In the genomic region with DNA sequence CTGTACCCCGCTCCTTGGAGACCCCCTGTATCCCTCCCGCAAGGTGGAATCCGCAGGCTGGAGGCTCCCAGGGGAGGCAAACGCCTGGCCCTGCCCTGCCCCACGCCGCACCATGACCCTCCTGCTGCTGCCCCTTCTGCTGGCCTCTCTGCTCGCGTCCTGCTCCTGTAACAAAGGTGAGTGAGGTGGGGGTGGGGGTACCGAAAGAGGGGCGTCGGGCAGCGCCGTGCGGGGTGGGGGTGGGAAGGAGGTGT, we compare ENCODE assay signal across 7 cellular contexts. TPM values are rescaled to one million over a fixed set of nuclear protein-coding genes. Genes with fewer than 3 reads are reported as not detected.
A peak's percentile ranks its signal among the peaks of the same experiment; 100 is the strongest.
DNase-seq lines count a peak whose midpoint lies in the region; ATAC-seq and TF ChIP-seq lines count a peak whose summit lies in the region.

No MANE protein-coding gene starts in this region.

- H3K27ac Mint-ChIP-seq in activated CD8-positive, alpha-beta T cell treated with anti-CD3 and anti-CD28 coated beads for 36 hours: peak overlapping the region; percentile 79

- H3K27ac ChIP-seq in iPS-18a (ENCODE audit: low read length) (no peak overlapping the region), stomach smooth muscle (ENCODE audit: low read length) (peak overlapping the region; percentile 46)

- peak overlapping the region; percentile 83 for H3K4me3 Mint-ChIP-seq in activated CD8-positive, alpha-beta T cell treated with anti-CD3 and anti-CD28 coated beads for 36 hours

- POLR2A ChIA-PET in activated CD8-positive, alpha-beta T cell treated with anti-CD3 and anti-CD28 coated beads for 36 hours (lab: Charles Lee): interaction anchor here (1.5 to 1.9 kb wide), 2 partner anchors 23 to 58 kb away, joined by 4 to 8 read pairs; no protein-coding TSS in a partner anchor

- peaks cover 11% of the 10 kb centered on the region for H3K27me3 ChIP-seq in iPS-18a (ENCODE audit: control insufficient read depth, insufficient read depth, low read length)
- no peaks in the 10 kb centered on the region for H3K27me3 ChIP-seq in stomach smooth muscle (ENCODE audit: control insufficient read depth in 1 of 2, insufficient read depth in 2 of 2, low read length in 2 of 2)

- no peaks in the 10 kb centered on the region for H3K9me3 Mint-ChIP-seq in activated CD8-positive, alpha-beta T cell treated with anti-CD3 and anti-CD28 coated beads for 36 hours

- H3K36me3 ChIP-seq in iPS-18a (ENCODE audit: control insufficient read depth, low read depth, low read length) (no peaks in the 10 kb centered on the region), stomach smooth muscle (ENCODE audit: control insufficient read depth in 2 of 2, insufficient read depth in 2 of 2, low read length in 2 of 2) (peaks cover 3 to 6% of the 10 kb centered on the region in 2 donors)

- no peak for TF ChIP-seq CTCF in activated CD8-positive, alpha-beta T cell treated with anti-CD3 and anti-CD28 coated beads for 36 hours (IDR thresholded peaks at IDR 0.05)

- H3K9me3 ChIP-seq in iPS-18a (ENCODE audit: control insufficient read depth, low read depth, low read length): no peaks in the 10 kb centered on the region
- H3K9me3 ChIP-seq in stomach smooth muscle (ENCODE audit: control insufficient read depth in 2 of 2, low read length in 2 of 2): no peaks in the 10 kb centered on the region

- no peak for DNase-seq in activated CD8-positive, alpha-beta T cell treated with anti-CD3 and anti-CD28 coated beads for 36 hours
- no peak for DNase-seq in DMS79 (lab: John Stamatoyannopoulos, UW)
- DNase-seq in NCI-H524 treated with DMSO at 0.1 percent for 48 hours (lab: John Stamatoyannopoulos, UW): no peak
- no peak for DNase-seq in COLO668 (lab: John Stamatoyannopoulos, UW; ENCODE audit: unreplicated experiment)

- intact Hi-C loops in activated CD8-positive, alpha-beta T cell treated with anti-CD3 and anti-CD28 coated beads for 36 hours (cut with micrococcal nuclease): no loop called here

- H3K9ac ChIP-seq in iPS-18a (ENCODE audit: low read length): peak overlapping the region; percentile 57
- H3K9ac ChIP-seq in stomach smooth muscle (ENCODE audit: low read length in 2 of 2): peak overlapping the region; percentile 73 to 75

- H3K4me1 ChIP-seq in iPS-18a (ENCODE audit: control insufficient read depth, low read depth, low read length) (peaks cover 7% of the 10 kb centered on the region), stomach smooth muscle (ENCODE audit: control insufficient read depth, insufficient read depth, low read length) (peaks cover 23% of the 10 kb centered on the region)

- ATAC-seq in HG02610 (IDR thresholded peaks at IDR 0.05; ENCODE audit: unreplicated experiment): peak; percentile 13
- ATAC-seq in activated CD8-positive, alpha-beta T cell treated with anti-CD3 and anti-CD28 coated beads for 36 hours: peak; percentile 15

- CTCF ChIA-PET in activated CD8-positive, alpha-beta T cell treated with anti-CD3 and anti-CD28 coated beads for 36 hours (lab: Charles Lee): interaction anchor here (1.4 kb wide), 2 partner anchors 15 to 17 kb away, joined by 5 read pairs; no protein-coding TSS in a partner anchor

- H3K4me3 ChIP-seq in iPS-18a (ENCODE audit: low read length) (peak overlapping the region; percentile 72), stomach smooth muscle (ENCODE audit: low read length in 2 of 2) (peak overlapping the region; percentile 86)

- peaks cover 2% of the 10 kb centered on the region for H3K36me3 Mint-ChIP-seq in activated CD8-positive, alpha-beta T cell treated with anti-CD3 and anti-CD28 coated beads for 36 hours (ENCODE audit: low read depth)

- peaks cover 28% of the 10 kb centered on the region for H3K4me1 Mint-ChIP-seq in activated CD8-positive, alpha-beta T cell treated with anti-CD3 and anti-CD28 coated beads for 36 hours (ENCODE audit: low read depth)

- no peaks in the 10 kb centered on the region for H3K27me3 Mint-ChIP-seq in activated CD8-positive, alpha-beta T cell treated with anti-CD3 and anti-CD28 coated beads for 36 hours

RNA-seq across cellular contexts. Expression of a gene that starts 0.3 kb away (rescaled TPM):
- 10 to 100 TPM; 29.0 to 30.8 TPM for total RNA-seq in activated CD8-positive, alpha-beta T cell treated with anti-CD3 and anti-CD28 coated beads for 36 hours

RNA-seq across cellular contexts. Expression of a gene that starts 1.8 kb away (rescaled TPM):
- not detected for total RNA-seq in activated CD8-positive, alpha-beta T cell treated with anti-CD3 and anti-CD28 coated beads for 36 hours

RNA-seq across cellular contexts. Expression of a gene that starts 21.4 kb away (rescaled TPM):
- total RNA-seq in activated CD8-positive, alpha-beta T cell treated with anti-CD3 and anti-CD28 coated beads for 36 hours: 10 to 100 TPM; 10.5 to 11.8 TPM

RNA-seq across cellular contexts. Expression of a gene that starts 38.2 kb away (rescaled TPM):
- 1 to 10 TPM in 1 of 2 experiments, under 1 TPM in 1; 0.97 to 2.4 TPM for total RNA-seq in activated CD8-positive, alpha-beta T cell treated with anti-CD3 and anti-CD28 coated beads for 36 hours

RNA-seq across cellular contexts. Expression of a gene that starts 59.0 kb away (rescaled TPM):
- total RNA-seq in activated CD8-positive, alpha-beta T cell treated with anti-CD3 and anti-CD28 coated beads for 36 hours: 10 to 100 TPM; 39.0 to 41.8 TPM
